ENCODE assay signal across 8 cellular contexts in genomic region chr19:17996826-17997316, GRCh38. TPM values are rescaled to one million over a fixed set of nuclear protein-coding genes. Genes with fewer than 3 reads are reported as not detected.
A peak's percentile ranks its signal among the peaks of the same experiment; 100 is the strongest.
DNase-seq lines count a peak whose midpoint lies in the region; ATAC-seq, FAIRE-seq and TF ChIP-seq lines count a peak whose summit lies in the region.

No MANE protein-coding gene starts in this region.

- H3K4me1 ChIP-seq in fibroblast of lung (ENCODE audit: control insufficient read depth, extremely low read depth, insufficient read depth, low read length): peaks cover 2% of the 10 kb centered on the region
- peaks cover 9 to 21% (median 16%) of the 10 kb centered on the region in 4 donors for H3K4me1 ChIP-seq in stomach

- H3K9me3 ChIP-seq in fibroblast of lung (ENCODE audit: control insufficient read depth, insufficient read depth, low read depth, low read length): no peaks in the 10 kb centered on the region
- H3K9me3 ChIP-seq in stomach: no peaks in the 10 kb centered on the region

- CTCF ChIA-PET in GM10248 (lab: Yijun Ruan, JAX): interaction anchor here (0.7 to 10.6 kb wide), 13 partner anchors 11 to 137 kb away, joined by 3 to 295 read pairs (median 11); partner anchors contain the start of genes ARRDC2, CCDC124, RPL18A and SLC5A5

- H3K4me3 Mint-ChIP-seq in activated T-cell treated with anti-CD3 and anti-CD28 coated beads, Interleukin-2, amount 50 U/mL, for 72 hours: no peak overlapping the region
- H3K4me3 Mint-ChIP-seq in neural crest cell: no peak overlapping the region

- no peaks in the 10 kb centered on the region for H3K9me3 Mint-ChIP-seq in activated T-cell treated with anti-CD3 and anti-CD28 coated beads, Interleukin-2, amount 50 U/mL, for 72 hours
- H3K9me3 Mint-ChIP-seq in neural crest cell: no peaks in the 10 kb centered on the region

- POLR2A ChIA-PET in GM10248 (lab: Yijun Ruan, JAX): no interaction called here

- no peak overlapping the region for H3K4me3 ChIP-seq in Jurkat, Clone E6-1 (ENCODE audit: low read length)
- H3K4me3 ChIP-seq in fibroblast of lung (replicated peaks in 1 of 4; ENCODE audit: control extremely low read depth in 1 of 4, insufficient read depth in 1 of 4, low read depth in 3 of 4, low read length in 4 of 4): no peak overlapping the region
- H3K4me3 ChIP-seq in stomach: peak overlapping the region in 1 of 4 donors; percentile 4

- TF ChIP-seq CTCF in GM10248 (IDR thresholded peaks at IDR 0.05; ENCODE audit: control extremely low read depth, extremely low read depth, low read depth, missing control alignments) (peak; percentile 98), fibroblast of lung (conservative IDR thresholded peaks at IDR 0.05 in 1 of 2, IDR thresholded peaks at IDR 0.05 in 1 of 2; ENCODE audit: low read depth in 1 of 2, low read length in 2 of 2) (peak; percentile 77 to 95), neural crest cell (conservative IDR thresholded peaks at IDR 0.05) (peak; percentile 95), stomach (IDR thresholded peaks at IDR 0.05) (peak in 6 of 7 experiments; percentile 90 to 99 (median 98))

- H3K9ac ChIP-seq in fibroblast of lung (ENCODE audit: insufficient read depth, low read length): no peak overlapping the region

- H3K27ac ChIP-seq in fibroblast of lung (ENCODE audit: insufficient read depth, low read length) (no peak overlapping the region), stomach (no peak overlapping the region)

- no peak overlapping the region for H3K27ac Mint-ChIP-seq in activated T-cell treated with anti-CD3 and anti-CD28 coated beads, Interleukin-2, amount 50 U/mL, for 72 hours
- no peak overlapping the region for H3K27ac Mint-ChIP-seq in neural crest cell (ENCODE audit: unreplicated experiment)

- TF ChIP-seq EP300 in stomach (IDR thresholded peaks at IDR 0.05): no peak

- no peak for FAIRE-seq in RCC 7860 (lab: Jason Lieb, UNC)

- WGBS in stomach, 5 donors: 11 to 15% (median 13%) methylated on average over 12 to 15 of the region's 15 CpGs

- peak; percentile 90 for DNase-seq in GM10248 (ENCODE audit: extremely low spot score)
- peak; percentile 41 for DNase-seq in Jurkat, Clone E6-1 (ENCODE audit: low read depth, low spot score)
- peak; percentile 77 for DNase-seq in RCC 7860 (ENCODE audit: low spot score)
- peak; percentile 88 to 94 for DNase-seq in activated T-cell treated with anti-CD3 and anti-CD28 coated beads, Interleukin-2, amount 50 U/mL, for 72 hours
- DNase-seq in fibroblast of lung (ENCODE audit: low read depth in 2 of 2): peak; percentile 29 to 64
- peak; percentile 98 for DNase-seq in neural crest cell (ENCODE audit: low read depth, low spot score)
- DNase-seq in stomach: peak; percentile 91

- ATAC-seq in activated T-cell treated with anti-CD3 and anti-CD28 coated beads, Interleukin-2, amount 50 U/mL, for 72 hours (replicated peaks in 1 of 2): peak; percentile 56 to 64
- ATAC-seq in HG03196 (IDR thresholded peaks at IDR 0.05; ENCODE audit: unreplicated experiment): no peak

- H3K4me2 ChIP-seq in fibroblast of lung (ENCODE audit: extremely low read depth, insufficient read depth, low read length): peak overlapping the region; percentile 51

- H3K27me3 Mint-ChIP-seq in activated T-cell treated with anti-CD3 and anti-CD28 coated beads, Interleukin-2, amount 50 U/mL, for 72 hours (ENCODE audit: low read depth): no peaks in the 10 kb centered on the region
- H3K27me3 Mint-ChIP-seq in neural crest cell (ENCODE audit: low read depth): peaks cover 32% of the 10 kb centered on the region

- TF ChIP-seq POLR2A in stomach (IDR thresholded peaks at IDR 0.05): no peak

- no peaks in the 10 kb centered on the region for H4K20me1 ChIP-seq in fibroblast of lung (ENCODE audit: control insufficient read depth, extremely low read depth, insufficient read depth, low read length)

- intact Hi-C loops in stomach (cut with DNase I; ENCODE audit: low total_unique reads): loop anchor here (10.0 kb wide), 1 partner anchor 132 kb away; no protein-coding TSS in a partner anchor

- H3K36me3 ChIP-seq in fibroblast of lung (ENCODE audit: control insufficient read depth, insufficient read depth, low read length): no peaks in the 10 kb centered on the region
- no peaks in the 10 kb centered on the region for H3K36me3 ChIP-seq in stomach

- H3K27me3 ChIP-seq in fibroblast of lung (ENCODE audit: control insufficient read depth, insufficient read depth, low read length) (no peaks in the 10 kb centered on the region), stomach (peaks cover 0 to 30% (median 0%) of the 10 kb centered on the region in 3 donors)

- no peaks in the 10 kb centered on the region for H3K79me2 ChIP-seq in fibroblast of lung (ENCODE audit: control insufficient read depth, insufficient read depth, low read length)

- no peaks in the 10 kb centered on the region for H3K36me3 Mint-ChIP-seq in activated T-cell treated with anti-CD3 and anti-CD28 coated beads, Interleukin-2, amount 50 U/mL, for 72 hours (ENCODE audit: insufficient read depth in 2 of 2)
- H3K36me3 Mint-ChIP-seq in neural crest cell (ENCODE audit: low read depth): no peaks in the 10 kb centered on the region

- no peak overlapping the region for H2AFZ ChIP-seq in fibroblast of lung (ENCODE audit: low read length)

- H3K4me1 Mint-ChIP-seq in activated T-cell treated with anti-CD3 and anti-CD28 coated beads, Interleukin-2, amount 50 U/mL, for 72 hours (ENCODE audit: low read depth): peaks cover 22% of the 10 kb centered on the region
- H3K4me1 Mint-ChIP-seq in neural crest cell: peaks cover 5% of the 10 kb centered on the region

RNA-seq across cellular contexts. Expression of gene ARRDC2, which starts 11.1 kb away (rescaled TPM):
- 16.4 TPM for polyA plus RNA-seq in Jurkat, Clone E6-1 (2012; ENCODE audit: insufficient read depth, insufficient read length)
- total RNA-seq in activated T-cell treated with anti-CD3 and anti-CD28 coated beads, Interleukin-2, amount 50 U/mL, for 72 hours: 10 to 100 TPM; 41.4 to 47.9 TPM
- total RNA-seq in fibroblast of lung: 3.9 and 9.1 TPM in 2 replicates
- polyA plus RNA-seq in fibroblast of lung: 2.1 and 3.0 TPM in 2 replicates
- 2.3 and 3.5 TPM in 2 replicates for polyA plus RNA-seq in fibroblast of lung (2012)
- polyA minus RNA-seq in fibroblast of lung (ENCODE audit: low replicate concordance): 0.96 and 4.6 TPM in 2 replicates
- 0.56 and 1.2 TPM in 2 replicates for total RNA-seq in neural crest cell
- 100 to 1,000 TPM in 1 of 5 donors, 10 to 100 TPM in 4; 19.8 to 130 (median 60.8) TPM for total RNA-seq in stomach
- polyA plus RNA-seq in stomach: 10 to 100 TPM; 31.4 to 34.1 (median 32.7) TPM

RNA-seq across cellular contexts. Expression of gene KCNN1, which starts 30.0 kb away (rescaled TPM):
- 0.77 TPM for polyA plus RNA-seq in Jurkat, Clone E6-1 (2012; ENCODE audit: insufficient read depth, insufficient read length)
- 1 to 10 TPM in 1 of 2 donors, under 1 TPM in 1; 0.69 to 1.2 TPM for total RNA-seq in activated T-cell treated with anti-CD3 and anti-CD28 coated beads, Interleukin-2, amount 50 U/mL, for 72 hours
- total RNA-seq in fibroblast of lung (under 0.01 TPM in 2 replicates), neural crest cell (6.2 and 6.5 TPM in 2 replicates), stomach (not detected)
- polyA plus RNA-seq in fibroblast of lung (not detected in 2 replicates), stomach (under 1 TPM in 2 of 3 donors, not detected in 1; 0.23 to 0.46 TPM)
- polyA plus RNA-seq in fibroblast of lung (2012): not detected in 2 replicates
- not detected in 2 replicates for polyA minus RNA-seq in fibroblast of lung (ENCODE audit: low replicate concordance)

Comparison
In these comparisons a context has a peak if more than half of its experiments do, and no peak if none do; other contexts are left out.
1. DNase-seq: peak in every context shown above with its lines; median percentile 98 in neural crest cell; 91 in activated T-cell treated with anti-CD3 and anti-CD28 coated beads, Interleukin-2, amount 50 U/mL, for 72 hours; 91 in stomach; 90 in GM10248; 77 in RCC 7860; 46 in fibroblast of lung; 41 in Jurkat, Clone E6-1.